ENCODE assay signal across 22 cellular contexts in the genomic region with DNA sequence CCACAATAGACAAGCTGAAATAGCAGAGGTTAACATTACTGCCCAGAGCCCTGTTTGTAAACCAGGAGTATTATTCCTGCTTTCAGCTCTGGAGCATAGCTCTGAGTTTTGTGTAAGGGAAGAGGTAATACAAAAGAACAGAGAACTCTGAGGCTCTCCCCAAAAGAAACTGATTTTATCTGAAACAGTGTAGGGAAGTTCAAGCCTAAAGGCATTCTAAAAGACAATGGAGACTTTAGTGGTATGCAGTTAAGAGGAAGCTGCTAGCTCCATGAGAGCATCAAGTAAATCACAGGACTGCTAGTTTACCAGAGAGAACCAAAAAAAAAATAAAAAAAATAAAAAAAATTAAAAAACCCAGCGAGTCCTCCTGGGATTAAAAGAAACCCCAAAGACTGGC.
"Had no signal": no experiment of that assay in that cellular context is flagged by ENCODE, and none has a peak within 500 bp of the region (broad histone marks: within the 10 kb centered on the region; RNA-seq: fewer than 3 reads in every experiment).

No MANE protein-coding gene starts in this region.

- DNase-seq: dermis blood vessel endothelial cell; dorsolateral prefrontal cortex; effector CD4-positive, alpha-beta T cell; effector memory CD4-positive, alpha-beta T cell; erythroblast; esophagus squamous epithelium; foreskin fibroblast; foreskin melanocyte; gastrocnemius medialis; glutamatergic neuron; heart left ventricle; hippocampal formation; left cardiac atrium; left lung; left ventricle myocardium superior; lower lobe of right lung; mesenchymal stem cell; midbrain; naive thymus-derived CD4-positive, alpha-beta T cell had no signal

- ATAC-seq: esophagus mucosa; gastrocnemius medialis; heart left ventricle; left cardiac atrium; left lung; left ventricle myocardium superior; lower lobe of right lung; naive thymus-derived CD4-positive, alpha-beta T cell had no signal

- H3K36me3 ChIP-seq: esophagus squamous epithelium, gastrocnemius medialis, heart left ventricle, left lung, lower lobe of right lung had no signal

- H3K9me3 ChIP-seq: esophagus squamous epithelium, gastrocnemius medialis, lower lobe of right lung had no signal

- H3K4me3 ChIP-seq: coronary artery, dorsolateral prefrontal cortex, esophagus squamous epithelium, gastrocnemius medialis, heart left ventricle, left lung, lower lobe of right lung had no signal

- H3K27ac ChIP-seq: coronary artery, dorsolateral prefrontal cortex, epithelial cell of prostate, esophagus squamous epithelium, gastrocnemius medialis, left lung, lower lobe of right lung had no signal

- H3K27me3 ChIP-seq: esophagus squamous epithelium, gastrocnemius medialis, heart left ventricle, left lung had no signal

- H3K4me1 ChIP-seq: esophagus squamous epithelium, gastrocnemius medialis, left lung, lower lobe of right lung had no signal
